ENCODE assay signal across 1 cellular context in genomic region chr1:26045712-26046312, GRCh38.
TF ChIP-seq lines count a peak whose summit lies in the region.

Gene SLC30A2 (minus strand): TSS chr1:26046118. CDS start chr1:26045896, 222 bp downstream.

TF ChIP-seq in HepG2, 621 proteins besides CTCF, POLR2A, EP300 and RAD21 (continued from another document):
- TF ChIP-seq NRL (CRISPR knock-in tag; IDR thresholded peaks at IDR 0.05; ENCODE audit: borderline replicate concordance) (no peak), CHCHD3 (CRISPR knock-in tag; IDR thresholded peaks at IDR 0.05) (no peak), ZNF431 (CRISPR knock-in tag; IDR thresholded peaks at IDR 0.05; ENCODE audit: borderline replicate concordance, low read depth) (no peak)
